Comparison of ENCODE assay signal across 1 cellular context in genomic region chrX:38841766-38842165, GRCh38.
TF ChIP-seq lines count a peak whose summit lies in the region.

No MANE protein-coding gene starts in this region.

TF ChIP-seq in K562, 482 proteins besides CTCF, POLR2A, EP300 and RAD21 (continued from another document):
- TF ChIP-seq, protein P1, sequence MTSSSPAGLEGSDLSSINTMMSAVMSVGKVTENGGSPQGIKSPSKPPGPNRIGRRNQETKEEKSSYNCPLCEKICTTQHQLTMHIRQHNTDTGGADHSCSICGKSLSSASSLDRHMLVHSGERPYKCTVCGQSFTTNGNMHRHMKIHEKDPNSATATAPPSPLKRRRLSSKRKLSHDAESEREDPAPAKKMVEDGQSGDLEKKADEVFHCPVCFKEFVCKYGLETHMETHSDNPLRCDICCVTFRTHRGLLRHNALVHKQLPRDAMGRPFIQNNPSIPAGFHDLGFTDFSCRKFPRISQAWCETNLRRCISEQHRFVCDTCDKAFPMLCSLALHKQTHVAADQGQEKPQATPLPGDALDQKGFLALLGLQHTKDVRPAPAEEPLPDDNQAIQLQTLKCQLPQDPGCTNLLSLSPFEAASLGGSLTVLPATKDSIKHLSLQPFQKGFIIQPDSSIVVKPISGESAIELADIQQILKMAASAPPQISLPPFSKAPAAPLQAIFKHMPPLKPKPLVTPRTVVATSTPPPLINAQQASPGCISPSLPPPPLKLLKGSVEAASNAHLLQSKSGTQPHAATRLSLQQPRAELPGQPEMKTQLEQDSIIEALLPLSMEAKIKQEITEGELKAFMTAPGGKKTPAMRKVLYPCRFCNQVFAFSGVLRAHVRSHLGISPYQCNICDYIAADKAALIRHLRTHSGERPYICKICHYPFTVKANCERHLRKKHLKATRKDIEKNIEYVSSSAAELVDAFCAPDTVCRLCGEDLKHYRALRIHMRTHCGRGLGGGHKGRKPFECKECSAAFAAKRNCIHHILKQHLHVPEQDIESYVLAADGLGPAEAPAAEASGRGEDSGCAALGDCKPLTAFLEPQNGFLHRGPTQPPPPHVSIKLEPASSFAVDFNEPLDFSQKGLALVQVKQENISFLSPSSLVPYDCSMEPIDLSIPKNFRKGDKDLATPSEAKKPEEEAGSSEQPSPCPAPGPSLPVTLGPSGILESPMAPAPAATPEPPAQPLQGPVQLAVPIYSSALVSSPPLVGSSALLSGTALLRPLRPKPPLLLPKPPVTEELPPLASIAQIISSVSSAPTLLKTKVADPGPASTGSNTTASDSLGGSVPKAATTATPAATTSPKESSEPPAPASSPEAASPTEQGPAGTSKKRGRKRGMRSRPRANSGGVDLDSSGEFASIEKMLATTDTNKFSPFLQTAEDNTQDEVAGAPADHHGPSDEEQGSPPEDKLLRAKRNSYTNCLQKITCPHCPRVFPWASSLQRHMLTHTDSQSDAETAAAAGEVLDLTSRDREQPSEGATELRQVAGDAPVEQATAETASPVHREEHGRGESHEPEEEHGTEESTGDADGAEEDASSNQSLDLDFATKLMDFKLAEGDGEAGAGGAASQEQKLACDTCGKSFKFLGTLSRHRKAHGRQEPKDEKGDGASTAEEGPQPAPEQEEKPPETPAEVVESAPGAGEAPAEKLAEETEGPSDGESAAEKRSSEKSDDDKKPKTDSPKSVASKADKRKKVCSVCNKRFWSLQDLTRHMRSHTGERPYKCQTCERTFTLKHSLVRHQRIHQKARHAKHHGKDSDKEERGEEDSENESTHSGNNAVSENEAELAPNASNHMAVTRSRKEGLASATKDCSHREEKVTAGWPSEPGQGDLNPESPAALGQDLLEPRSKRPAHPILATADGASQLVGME (CRISPR knock-in tag; IDR thresholded peaks at IDR 0.05), result no peak
- TF ChIP-seq KLF6 (CRISPR knock-in tag; IDR thresholded peaks at IDR 0.05; ENCODE audit: borderline replicate concordance), result no peak
- no peak for TF ChIP-seq BRF1 (IDR thresholded peaks at IDR 0.05; ENCODE audit: borderline replicate concordance, extremely low read depth, insufficient read length)
- TF ChIP-seq SP1 (CRISPR knock-in tag; IDR thresholded peaks at IDR 0.05), result no peak
- no peak for TF ChIP-seq ZFP91 (CRISPR knock-in tag; IDR thresholded peaks at IDR 0.05)
- no peak for TF ChIP-seq NCOA6 (IDR thresholded peaks at IDR 0.05)
- TF ChIP-seq ZNF174 (CRISPR knock-in tag; IDR thresholded peaks at IDR 0.05), result no peak
- no peak for TF ChIP-seq YY1 (IDR thresholded peaks at IDR 0.05; ENCODE audit: borderline replicate concordance in 1 of 3, control insufficient read depth in 1 of 3, extremely low read depth in 1 of 3, insufficient read depth in 3 of 3, insufficient read length in 1 of 3, insufficient replicate concordance in 2 of 3, low read depth in 1 of 3, low read length in 2 of 3)
- no peak for TF ChIP-seq PHF8 (IDR thresholded peaks at IDR 0.05; ENCODE audit: borderline replicate concordance, low read length)
- no peak for TF ChIP-seq ETV6 (IDR thresholded peaks at IDR 0.05; ENCODE audit: borderline replicate concordance in 1 of 2, low read depth in 2 of 2, low read length in 1 of 2)
- TF ChIP-seq ETV6 (CRISPR knock-in tag; IDR thresholded peaks at IDR 0.05; ENCODE audit: borderline replicate concordance), result no peak
- TF ChIP-seq ZFX (CRISPR knock-in tag; IDR thresholded peaks at IDR 0.05), result peak; percentile 46; the same call in 1 of the 2 replicates
- no peak for TF ChIP-seq TCF7L2 (IDR thresholded peaks at IDR 0.05; ENCODE audit: low read depth, low read length)
- no peak for TF ChIP-seq CBFB (CRISPR knock-in tag; IDR thresholded peaks at IDR 0.05)
- TF ChIP-seq ZNF277 (CRISPR knock-in tag; IDR thresholded peaks at IDR 0.05; ENCODE audit: borderline replicate concordance), result no peak
- no peak for TF ChIP-seq TFAM (CRISPR knock-in tag; conservative IDR thresholded peaks at IDR 0.05)
- TF ChIP-seq NEUROD1 (IDR thresholded peaks at IDR 0.05; ENCODE audit: borderline replicate concordance, low read depth, low read length, partially characterized antibody), result no peak
- no peak for TF ChIP-seq ZNF3 (CRISPR knock-in tag; IDR thresholded peaks at IDR 0.05)
- TF ChIP-seq POU5F1 (IDR thresholded peaks at IDR 0.05; ENCODE audit: borderline replicate concordance, low read depth, low read length, partially characterized antibody), result no peak
- TF ChIP-seq SPI1 (IDR thresholded peaks at IDR 0.05; ENCODE audit: borderline replicate concordance, low read depth, low read length), result peak; percentile 50; the same call in 1 of the 2 replicates
- TF ChIP-seq ZC3H4 (CRISPR knock-in tag; IDR thresholded peaks at IDR 0.05; ENCODE audit: borderline replicate concordance), result no peak
- no peak for TF ChIP-seq BRD4 (IDR thresholded peaks at IDR 0.05)
- TF ChIP-seq ZNF197 (CRISPR knock-in tag; IDR thresholded peaks at IDR 0.05; ENCODE audit: low read depth), result no peak
- TF ChIP-seq HNRNPK (IDR thresholded peaks at IDR 0.05; ENCODE audit: low read depth, low read length, poor library complexity, severe bottlenecking), result no peak
